28 cellular contexts compared by ENCODE assay signal in genomic region chr14:28678887-28679286, GRCh38.
"Had no signal": no experiment of that assay in that cellular context is flagged by ENCODE, and none has a peak within 500 bp of the region (broad histone marks: within the 10 kb centered on the region; RNA-seq: fewer than 3 reads in every experiment).

No MANE protein-coding gene starts in this region.

- H3K9ac ChIP-seq: parathyroid adenoma had no signal

- DNase-seq: cortex of kidney; effector memory CD8-positive, alpha-beta T cell; erythroblast; esophagus squamous epithelium; foreskin melanocyte; glutamatergic neuron; heart right ventricle; hippocampal formation; left cardiac atrium; left lung; mesenchymal stem cell; mucosa of descending colon; naive B cell; sigmoid colon; stimulated activated CD4-positive, alpha-beta T cell treated with anti-CD3 and anti-CD28 coated beads, Interleukin-2, amount 100 ng/mL, for 24 hours; stimulated activated CD4-positive, alpha-beta T cell treated with anti-CD3 and anti-CD28 coated beads, Interleukin-4, amount 100 ng/mL, for 24 hours; stimulated activated naive CD4-positive, alpha-beta T cell treated with Interleukin-2 at 50 U/mL for 16 hours; stomach; testis; tibial artery; upper lobe of right lung; uterus had no signal

- H3K27ac ChIP-seq: esophagus squamous epithelium, heart right ventricle, left lung, neutrophil, parathyroid adenoma, sigmoid colon, stomach, testis, tibial artery, upper lobe of right lung, uterus had no signal

- FAIRE-seq: endometrium, islet of Langerhans had no signal

- H3K4me3 ChIP-seq: esophagus squamous epithelium, heart right ventricle, left lung, mucosa of descending colon, sigmoid colon, stomach, testis, tibial artery, upper lobe of right lung, uterus had no signal

- H3K36me3 ChIP-seq: esophagus squamous epithelium, heart right ventricle, left lung, neutrophil, sigmoid colon, stomach, tibial artery, upper lobe of right lung, uterus had no signal

- H2AFZ ChIP-seq: parathyroid adenoma had no signal

- H3K9me3 ChIP-seq: esophagus squamous epithelium, left lung, mucosa of descending colon, neutrophil, testis, tibial artery, upper lobe of right lung, uterus had no signal

- H3K79me2 ChIP-seq: parathyroid adenoma had no signal

- H3K4me1 ChIP-seq: left lung, parathyroid adenoma, sigmoid colon, stomach, testis, tibial artery, upper lobe of right lung, uterus had no signal

- ATAC-seq: effector memory CD8-positive, alpha-beta T cell; heart right ventricle; left cardiac atrium; left lung; mucosa of descending colon; natural killer cell treated with Interleukin-12 subunit alpha and Interleukin-12 subunit beta and Interleukin-15 and Interleukin-18, amount 100 ng/mL, for 72 hours; stimulated activated effector memory CD8-positive, alpha-beta T cell treated with anti-CD3 and anti-CD28 coated beads, Interleukin-12 subunit alpha, Interleukin-12 subunit beta, amount 100 ng/mL, for 72 hours; upper lobe of right lung had no signal

- H3K27me3 ChIP-seq: esophagus squamous epithelium, heart right ventricle, left lung, neutrophil, sigmoid colon, stomach, testis, tibial artery, upper lobe of right lung, uterus had no signal
